17 cellular contexts compared by ENCODE assay signal in genomic region chr4:142718981-142719380, GRCh38.
"Had no signal": no experiment of that assay in that cellular context is flagged by ENCODE, and none has a peak within 500 bp of the region (broad histone marks: within the 10 kb centered on the region; RNA-seq: fewer than 3 reads in every experiment).

No MANE protein-coding gene starts in this region.

- H3K4me2 ChIP-seq: hepatocyte had no signal

- H3K79me2 ChIP-seq: hepatocyte had no signal

- H3K27me3 ChIP-seq: esophagus muscularis mucosa, hepatocyte, neutrophil, right lobe of liver, testis, tibial nerve, upper lobe of right lung, vagina had no signal

- H3K27ac ChIP-seq: coronary artery, esophagus muscularis mucosa, hepatocyte, neutrophil, psoas muscle, right lobe of liver, testis, tibial nerve, upper lobe of right lung, vagina had no signal

- H3K27ac Mint-ChIP-seq: stimulated activated memory B cell treated with anti-CD40 and anti-IgM and Interleukin-4, amounts not matched to agents 10 μg/mL and 1 μg/mL and 100 μg/mL, for 72 hours; stimulated activated naive CD8-positive, alpha-beta T cell treated with anti-CD3 and anti-CD28 coated beads, Interleukin-15, Interleukin-2, amounts not matched to agents 100 ng/mL and 50 ng/mL, for 24 hours had no signal

- H3K27me3 Mint-ChIP-seq: naive thymus-derived CD8-positive, alpha-beta T cell; stimulated activated memory B cell treated with anti-CD40 and anti-IgM and Interleukin-4, amounts not matched to agents 10 μg/mL and 1 μg/mL and 100 μg/mL, for 72 hours; stimulated activated naive CD8-positive, alpha-beta T cell treated with anti-CD3 and anti-CD28 coated beads, Interleukin-15, Interleukin-2, amounts not matched to agents 100 ng/mL and 50 ng/mL, for 24 hours had no signal

- DNase-seq: effector CD4-positive, alpha-beta T cell; head of caudate nucleus; naive thymus-derived CD8-positive, alpha-beta T cell; psoas muscle; retina; right lobe of liver; stimulated activated CD4-positive, alpha-beta T cell treated with anti-CD3 and anti-CD28 coated beads, Interleukin-4, amount 100 ng/mL, for 24 hours; testis; upper lobe of right lung had no signal

- H3K4me3 ChIP-seq: coronary artery, esophagus muscularis mucosa, hepatocyte, psoas muscle, right lobe of liver, testis, tibial nerve, upper lobe of right lung, vagina had no signal

- H2AFZ ChIP-seq: hepatocyte had no signal

- H3K4me3 Mint-ChIP-seq: naive thymus-derived CD8-positive, alpha-beta T cell; stimulated activated memory B cell treated with anti-CD40 and anti-IgM and Interleukin-4, amounts not matched to agents 10 μg/mL and 1 μg/mL and 100 μg/mL, for 72 hours; stimulated activated naive CD8-positive, alpha-beta T cell treated with anti-CD3 and anti-CD28 coated beads, Interleukin-15, Interleukin-2, amounts not matched to agents 100 ng/mL and 50 ng/mL, for 24 hours had no signal

- H3K9me3 Mint-ChIP-seq: naive thymus-derived CD8-positive, alpha-beta T cell; stimulated activated memory B cell treated with anti-CD40 and anti-IgM and Interleukin-4, amounts not matched to agents 10 μg/mL and 1 μg/mL and 100 μg/mL, for 72 hours; stimulated activated naive CD8-positive, alpha-beta T cell treated with anti-CD3 and anti-CD28 coated beads, Interleukin-15, Interleukin-2, amounts not matched to agents 100 ng/mL and 50 ng/mL, for 24 hours had no signal

- ATAC-seq: naive thymus-derived CD8-positive, alpha-beta T cell; psoas muscle; right lobe of liver; stimulated activated memory B cell treated with anti-CD40 and anti-IgM and Interleukin-4, amounts not matched to agents 10 μg/mL and 1 μg/mL and 100 μg/mL, for 72 hours; upper lobe of right lung had no signal

- H3K4me1 ChIP-seq: esophagus muscularis mucosa, psoas muscle, right lobe of liver, testis, tibial nerve, upper lobe of right lung, vagina had no signal

- H3K9me3 ChIP-seq: esophagus muscularis mucosa, neutrophil, psoas muscle, right lobe of liver, testis, tibial nerve, upper lobe of right lung, vagina had no signal

- H3K36me3 Mint-ChIP-seq: stimulated activated memory B cell treated with anti-CD40 and anti-IgM and Interleukin-4, amounts not matched to agents 10 μg/mL and 1 μg/mL and 100 μg/mL, for 72 hours had no signal

- H3K36me3 ChIP-seq: esophagus muscularis mucosa, neutrophil, right lobe of liver, tibial nerve, upper lobe of right lung, vagina had no signal

- H3K4me1 Mint-ChIP-seq: stimulated activated memory B cell treated with anti-CD40 and anti-IgM and Interleukin-4, amounts not matched to agents 10 μg/mL and 1 μg/mL and 100 μg/mL, for 72 hours had no signal
